ENCODE assay signal across 1 cellular context in the genomic region with DNA sequence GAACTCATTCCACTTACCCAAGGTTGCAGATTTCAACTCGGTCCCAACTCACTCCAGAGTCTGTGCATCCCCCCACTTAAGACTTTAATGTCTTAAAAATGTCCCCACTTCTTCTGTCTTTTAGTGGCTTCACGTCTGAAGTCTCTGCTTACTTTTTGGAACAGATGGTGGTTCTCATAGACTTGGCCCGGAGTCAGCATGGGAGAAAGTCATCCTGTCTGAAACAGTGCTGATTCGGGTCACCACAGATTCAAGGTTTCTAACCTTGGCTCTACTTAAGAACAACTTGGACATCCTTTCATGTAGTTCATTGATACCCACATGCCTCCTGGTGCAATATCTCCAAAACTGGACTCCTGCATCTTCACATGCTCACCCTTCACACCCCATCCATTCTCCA.
TF ChIP-seq lines count a peak whose summit lies in the region.

No MANE protein-coding gene starts in this region.

TF ChIP-seq in SK-N-SH, 30 proteins besides CTCF, POLR2A, EP300 and RAD21:
- TF ChIP-seq POLR2AphosphoS5 (IDR thresholded peaks at IDR 0.05; ENCODE audit: low read depth, low read length) (no peak), YY1 (IDR thresholded peaks at IDR 0.05; ENCODE audit: low read depth) (no peak), FOSL2 (IDR thresholded peaks at IDR 0.05; ENCODE audit: borderline replicate concordance, low read depth) (no peak), GATA2 (CRISPR knock-in tag; IDR thresholded peaks at IDR 0.05) (no peak), MXI1 (IDR thresholded peaks at IDR 0.05; ENCODE audit: low read depth, low read length) (no peak), FOXM1 (IDR thresholded peaks at IDR 0.05; ENCODE audit: low read depth) (no peak), FOXJ3 (CRISPR knock-in tag; IDR thresholded peaks at IDR 0.05) (no peak), NRF1 (IDR thresholded peaks at IDR 0.05; ENCODE audit: low read depth, low read length) (no peak)
- TF ChIP-seq, protein P1, sequence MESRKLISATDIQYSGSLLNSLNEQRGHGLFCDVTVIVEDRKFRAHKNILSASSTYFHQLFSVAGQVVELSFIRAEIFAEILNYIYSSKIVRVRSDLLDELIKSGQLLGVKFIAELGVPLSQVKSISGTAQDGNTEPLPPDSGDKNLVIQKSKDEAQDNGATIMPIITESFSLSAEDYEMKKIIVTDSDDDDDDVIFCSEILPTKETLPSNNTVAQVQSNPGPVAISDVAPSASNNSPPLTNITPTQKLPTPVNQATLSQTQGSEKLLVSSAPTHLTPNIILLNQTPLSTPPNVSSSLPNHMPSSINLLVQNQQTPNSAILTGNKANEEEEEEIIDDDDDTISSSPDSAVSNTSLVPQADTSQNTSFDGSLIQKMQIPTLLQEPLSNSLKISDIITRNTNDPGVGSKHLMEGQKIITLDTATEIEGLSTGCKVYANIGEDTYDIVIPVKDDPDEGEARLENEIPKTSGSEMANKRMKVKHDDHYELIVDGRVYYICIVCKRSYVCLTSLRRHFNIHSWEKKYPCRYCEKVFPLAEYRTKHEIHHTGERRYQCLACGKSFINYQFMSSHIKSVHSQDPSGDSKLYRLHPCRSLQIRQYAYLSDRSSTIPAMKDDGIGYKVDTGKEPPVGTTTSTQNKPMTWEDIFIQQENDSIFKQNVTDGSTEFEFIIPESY (IDR thresholded peaks at IDR 0.05; ENCODE audit: borderline replicate concordance, low read depth) = no peak
- TF ChIP-seq, protein P2, sequence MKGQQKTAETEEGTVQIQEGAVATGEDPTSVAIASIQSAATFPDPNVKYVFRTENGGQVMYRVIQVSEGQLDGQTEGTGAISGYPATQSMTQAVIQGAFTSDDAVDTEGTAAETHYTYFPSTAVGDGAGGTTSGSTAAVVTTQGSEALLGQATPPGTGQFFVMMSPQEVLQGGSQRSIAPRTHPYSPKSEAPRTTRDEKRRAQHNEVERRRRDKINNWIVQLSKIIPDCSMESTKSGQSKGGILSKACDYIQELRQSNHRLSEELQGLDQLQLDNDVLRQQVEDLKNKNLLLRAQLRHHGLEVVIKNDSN (IDR thresholded peaks at IDR 0.05; ENCODE audit: borderline replicate concordance, low read depth) = no peak
